Comparison of ENCODE assay signal across 18 cellular contexts in the genomic region with DNA sequence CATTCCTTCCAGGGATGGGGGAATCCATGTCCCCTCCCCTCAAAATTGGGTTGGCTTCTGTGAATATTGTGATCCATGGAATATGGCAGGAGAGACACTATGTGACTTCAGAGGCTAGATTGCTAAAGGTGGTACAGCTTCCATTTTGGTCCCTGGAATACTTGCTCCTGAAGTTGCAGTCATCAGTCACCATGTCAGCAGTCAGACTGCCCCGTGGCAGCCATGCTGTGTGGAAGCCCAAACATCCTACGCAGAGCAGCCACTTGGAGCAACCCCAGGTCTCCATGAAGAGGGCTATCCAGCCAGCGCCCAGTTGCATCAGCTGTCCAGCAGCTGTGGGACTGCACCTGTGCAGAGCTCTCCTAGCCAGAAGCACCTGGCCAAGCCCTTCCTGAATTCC.
"Had no signal": no experiment of that assay in that cellular context is flagged by ENCODE, and none has a peak within 500 bp of the region (broad histone marks: within the 10 kb centered on the region; RNA-seq: fewer than 3 reads in every experiment).

No MANE protein-coding gene starts in this region.

- FAIRE-seq: RCC 7860 had no signal

- DNase-seq: IMR-90, Karpas-422, KG1, MM.1S, NCI-H1092 treated with DMSO at 0.1 percent for 48 hours, NCI-H1436, NCI-H187, NCI-H2029, NCI-H2081 treated with DMSO at 0.1 percent for 48 hours, NCI-H2171 treated with DMSO at 0.1 percent for 48 hours, NCI-H345, NCI-H446 treated with DMSO at 0.1 percent for 48 hours, NCI-H510A treated with DMSO at 0.1 percent for 48 hours, NCI-H526, NCI-H82, RPMI8226, SHP77 had no signal
